1 cellular context compared by ENCODE assay signal in genomic region chr5:140049713-140050112, GRCh38.
A peak's percentile ranks its signal among the peaks of the same experiment; 100 is the strongest.
TF ChIP-seq lines count a peak whose summit lies in the region.

No MANE protein-coding gene starts in this region.

TF ChIP-seq in HepG2, 621 proteins besides CTCF, POLR2A, EP300 and RAD21 (continues in another document):
- TF ChIP-seq ZNF121 (CRISPR knock-in tag; IDR thresholded peaks at IDR 0.05) (peak; percentile 81), BCL6 (CRISPR knock-in tag; IDR thresholded peaks at IDR 0.05) (0 out of 2 replicates have a peak, but pooled peaks have one; percentile 12), ZNF512B (CRISPR knock-in tag; IDR thresholded peaks at IDR 0.05; ENCODE audit: borderline replicate concordance) (no peak), ZNF615 (CRISPR knock-in tag; IDR thresholded peaks at IDR 0.05; ENCODE audit: borderline replicate concordance) (no peak), CBX2 (IDR thresholded peaks at IDR 0.05; ENCODE audit: low read depth, low read length) (no peak), CBX2 (CRISPR knock-in tag; IDR thresholded peaks at IDR 0.05; ENCODE audit: low read depth) (no peak), SIX4 (CRISPR knock-in tag; IDR thresholded peaks at IDR 0.05) (no peak), XBP1 (CRISPR knock-in tag; IDR thresholded peaks at IDR 0.05) (no peak), TBL1XR1 (IDR thresholded peaks at IDR 0.05; ENCODE audit: borderline replicate concordance, low read length, partially characterized antibody) (no peak), KLF11 (CRISPR knock-in tag; IDR thresholded peaks at IDR 0.05) (no peak), MIER3 (CRISPR knock-in tag; IDR thresholded peaks at IDR 0.05; ENCODE audit: borderline replicate concordance) (no peak), ZNF83 (CRISPR knock-in tag; IDR thresholded peaks at IDR 0.05; ENCODE audit: borderline replicate concordance) (no peak), HOXA3 (CRISPR knock-in tag; IDR thresholded peaks at IDR 0.05) (no peak), ZNF354B (CRISPR knock-in tag; IDR thresholded peaks at IDR 0.05) (no peak), ZNF556 (CRISPR knock-in tag; IDR thresholded peaks at IDR 0.05; ENCODE audit: borderline replicate concordance) (no peak), NFYB (CRISPR knock-in tag; IDR thresholded peaks at IDR 0.05) (no peak), HOMEZ (CRISPR knock-in tag; IDR thresholded peaks at IDR 0.05; ENCODE audit: low read depth) (no peak), PPARG (CRISPR knock-in tag; conservative IDR thresholded peaks at IDR 0.05) (peak; percentile 83), GLI4 (CRISPR knock-in tag; IDR thresholded peaks at IDR 0.05; ENCODE audit: borderline replicate concordance) (no peak), SOX6 (IDR thresholded peaks at IDR 0.05) (no peak), SOX6 (CRISPR knock-in tag; IDR thresholded peaks at IDR 0.05) (peak; percentile 45; the same call in 1 of the 2 replicates), ZFP62 (CRISPR knock-in tag; IDR thresholded peaks at IDR 0.05) (no peak), ZHX2 (IDR thresholded peaks at IDR 0.05; ENCODE audit: low read depth) (no peak), ZHX2 (CRISPR knock-in tag; IDR thresholded peaks at IDR 0.05; ENCODE audit: borderline replicate concordance) (no peak), SOX13 (IDR thresholded peaks at IDR 0.05) (no peak), SOX13 (CRISPR knock-in tag; conservative IDR thresholded peaks at IDR 0.05 in 1 of 2, IDR thresholded peaks at IDR 0.05 in 1 of 2) (peak in 1 of 2 experiments; percentile 13; a peak in 1 of 4 replicates), KMT2B (CRISPR knock-in tag; IDR thresholded peaks at IDR 0.05) (no peak), SMARCC2 (IDR thresholded peaks at IDR 0.05) (no peak), BRCA1 (CRISPR knock-in tag; IDR thresholded peaks at IDR 0.05) (no peak), ZNF770 (CRISPR knock-in tag; IDR thresholded peaks at IDR 0.05) (peak; percentile 35; the same call in 1 of the 2 replicates), FOXO4 (CRISPR knock-in tag; conservative IDR thresholded peaks at IDR 0.05) (no peak)
- TF ChIP-seq, protein P1, sequence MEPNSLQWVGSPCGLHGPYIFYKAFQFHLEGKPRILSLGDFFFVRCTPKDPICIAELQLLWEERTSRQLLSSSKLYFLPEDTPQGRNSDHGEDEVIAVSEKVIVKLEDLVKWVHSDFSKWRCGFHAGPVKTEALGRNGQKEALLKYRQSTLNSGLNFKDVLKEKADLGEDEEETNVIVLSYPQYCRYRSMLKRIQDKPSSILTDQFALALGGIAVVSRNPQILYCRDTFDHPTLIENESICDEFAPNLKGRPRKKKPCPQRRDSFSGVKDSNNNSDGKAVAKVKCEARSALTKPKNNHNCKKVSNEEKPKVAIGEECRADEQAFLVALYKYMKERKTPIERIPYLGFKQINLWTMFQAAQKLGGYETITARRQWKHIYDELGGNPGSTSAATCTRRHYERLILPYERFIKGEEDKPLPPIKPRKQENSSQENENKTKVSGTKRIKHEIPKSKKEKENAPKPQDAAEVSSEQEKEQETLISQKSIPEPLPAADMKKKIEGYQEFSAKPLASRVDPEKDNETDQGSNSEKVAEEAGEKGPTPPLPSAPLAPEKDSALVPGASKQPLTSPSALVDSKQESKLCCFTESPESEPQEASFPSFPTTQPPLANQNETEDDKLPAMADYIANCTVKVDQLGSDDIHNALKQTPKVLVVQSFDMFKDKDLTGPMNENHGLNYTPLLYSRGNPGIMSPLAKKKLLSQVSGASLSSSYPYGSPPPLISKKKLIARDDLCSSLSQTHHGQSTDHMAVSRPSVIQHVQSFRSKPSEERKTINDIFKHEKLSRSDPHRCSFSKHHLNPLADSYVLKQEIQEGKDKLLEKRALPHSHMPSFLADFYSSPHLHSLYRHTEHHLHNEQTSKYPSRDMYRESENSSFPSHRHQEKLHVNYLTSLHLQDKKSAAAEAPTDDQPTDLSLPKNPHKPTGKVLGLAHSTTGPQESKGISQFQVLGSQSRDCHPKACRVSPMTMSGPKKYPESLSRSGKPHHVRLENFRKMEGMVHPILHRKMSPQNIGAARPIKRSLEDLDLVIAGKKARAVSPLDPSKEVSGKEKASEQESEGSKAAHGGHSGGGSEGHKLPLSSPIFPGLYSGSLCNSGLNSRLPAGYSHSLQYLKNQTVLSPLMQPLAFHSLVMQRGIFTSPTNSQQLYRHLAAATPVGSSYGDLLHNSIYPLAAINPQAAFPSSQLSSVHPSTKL (CRISPR knock-in tag; IDR thresholded peaks at IDR 0.05) = 0 out of 2 replicates have a peak, but pooled peaks have one; percentile 9
- TF ChIP-seq, protein P2, sequence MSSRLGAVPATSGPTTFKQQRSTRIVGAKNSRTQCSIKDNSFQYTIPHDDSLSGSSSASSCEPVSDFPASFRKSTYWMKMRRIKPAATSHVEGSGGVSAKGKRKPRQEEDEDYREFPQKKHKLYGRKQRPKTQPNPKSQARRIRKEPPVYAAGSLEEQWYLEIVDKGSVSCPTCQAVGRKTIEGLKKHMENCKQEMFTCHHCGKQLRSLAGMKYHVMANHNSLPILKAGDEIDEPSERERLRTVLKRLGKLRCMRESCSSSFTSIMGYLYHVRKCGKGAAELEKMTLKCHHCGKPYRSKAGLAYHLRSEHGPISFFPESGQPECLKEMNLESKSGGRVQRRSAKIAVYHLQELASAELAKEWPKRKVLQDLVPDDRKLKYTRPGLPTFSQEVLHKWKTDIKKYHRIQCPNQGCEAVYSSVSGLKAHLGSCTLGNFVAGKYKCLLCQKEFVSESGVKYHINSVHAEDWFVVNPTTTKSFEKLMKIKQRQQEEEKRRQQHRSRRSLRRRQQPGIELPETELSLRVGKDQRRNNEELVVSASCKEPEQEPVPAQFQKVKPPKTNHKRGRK (CRISPR knock-in tag; IDR thresholded peaks at IDR 0.05) = no peak
- TF ChIP-seq, protein P3, sequence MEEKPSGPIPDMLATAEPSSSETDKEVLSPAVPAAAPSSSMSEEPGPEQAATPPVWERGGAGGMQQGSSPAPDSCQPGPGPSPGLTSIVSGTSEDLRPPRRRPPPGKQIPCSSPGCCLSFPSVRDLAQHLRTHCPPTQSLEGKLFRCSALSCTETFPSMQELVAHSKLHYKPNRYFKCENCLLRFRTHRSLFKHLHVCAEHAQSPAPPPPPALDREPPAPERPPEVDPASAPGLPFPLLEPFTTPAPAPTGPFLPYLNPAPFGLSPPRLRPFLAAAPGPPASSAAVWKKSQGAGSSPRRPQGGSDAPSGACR (CRISPR knock-in tag; IDR thresholded peaks at IDR 0.05) = no peak
- TF ChIP-seq, protein P4, sequence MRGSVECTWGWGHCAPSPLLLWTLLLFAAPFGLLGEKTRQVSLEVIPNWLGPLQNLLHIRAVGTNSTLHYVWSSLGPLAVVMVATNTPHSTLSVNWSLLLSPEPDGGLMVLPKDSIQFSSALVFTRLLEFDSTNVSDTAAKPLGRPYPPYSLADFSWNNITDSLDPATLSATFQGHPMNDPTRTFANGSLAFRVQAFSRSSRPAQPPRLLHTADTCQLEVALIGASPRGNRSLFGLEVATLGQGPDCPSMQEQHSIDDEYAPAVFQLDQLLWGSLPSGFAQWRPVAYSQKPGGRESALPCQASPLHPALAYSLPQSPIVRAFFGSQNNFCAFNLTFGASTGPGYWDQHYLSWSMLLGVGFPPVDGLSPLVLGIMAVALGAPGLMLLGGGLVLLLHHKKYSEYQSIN (CRISPR knock-in tag; IDR thresholded peaks at IDR 0.05; ENCODE audit: borderline replicate concordance) = no peak
- TF ChIP-seq, protein P5, sequence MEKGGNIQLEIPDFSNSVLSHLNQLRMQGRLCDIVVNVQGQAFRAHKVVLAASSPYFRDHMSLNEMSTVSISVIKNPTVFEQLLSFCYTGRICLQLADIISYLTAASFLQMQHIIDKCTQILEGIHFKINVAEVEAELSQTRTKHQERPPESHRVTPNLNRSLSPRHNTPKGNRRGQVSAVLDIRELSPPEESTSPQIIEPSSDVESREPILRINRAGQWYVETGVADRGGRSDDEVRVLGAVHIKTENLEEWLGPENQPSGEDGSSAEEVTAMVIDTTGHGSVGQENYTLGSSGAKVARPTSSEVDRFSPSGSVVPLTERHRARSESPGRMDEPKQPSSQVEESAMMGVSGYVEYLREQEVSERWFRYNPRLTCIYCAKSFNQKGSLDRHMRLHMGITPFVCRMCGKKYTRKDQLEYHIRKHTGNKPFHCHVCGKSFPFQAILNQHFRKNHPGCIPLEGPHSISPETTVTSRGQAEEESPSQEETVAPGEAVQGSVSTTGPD (CRISPR knock-in tag; IDR thresholded peaks at IDR 0.05) = no peak
